In genomic region chr7:157335991-157336382, GRCh38 we compare ENCODE assay signal across 9 cellular contexts. TPM values are rescaled to one million over a fixed set of nuclear protein-coding genes. Genes with fewer than 3 reads are reported as not detected.
DNase-seq lines count a peak whose midpoint lies in the region; ATAC-seq, FAIRE-seq and TF ChIP-seq lines count a peak whose summit lies in the region.
"Had no signal": no experiment of that assay in that cellular context is flagged by ENCODE, and none has a peak within 500 bp of the region (broad histone marks: within the 10 kb centered on the region; RNA-seq: fewer than 3 reads in every experiment).

No MANE protein-coding gene starts in this region.

- H3K4me3 ChIP-seq in adrenal gland, result peak overlapping the region in 2 of 4 donors; percentile 92 to 98
- H3K4me3 ChIP-seq in kidney (ENCODE audit: low read length in 2 of 2), result peak overlapping the region; percentile 61 to 76
- peak overlapping the region; percentile 66 to 78 (median 69) for H3K4me3 ChIP-seq in subcutaneous abdominal adipose tissue (ENCODE audit: low read depth in 1 of 5, low read length in 5 of 5)

- no peak for TF ChIP-seq CTCF in adrenal gland (IDR thresholded peaks at IDR 0.05)
- no peak for TF ChIP-seq CTCF in kidney (IDR thresholded peaks at IDR 0.05; ENCODE audit: borderline replicate concordance, extremely low read depth, insufficient read depth)

- peak; percentile 20 for DNase-seq in DMS53 treated with DMSO at 0.1 percent for 48 hours (lab: John Stamatoyannopoulos, UW; ENCODE audit: unreplicated experiment)
- no peak for DNase-seq in DMS53 (lab: John Stamatoyannopoulos, UW)
- peak in 2 of 7 donors; percentile 31 to 67 for DNase-seq in adrenal gland
- peak; percentile 51 for DNase-seq in kidney
- no peak for DNase-seq in activated CD4-positive, alpha-beta T cell treated with anti-CD3 and anti-CD28 coated beads, Interleukin-2, amount 50 U/mL, for 1 hour
- DNase-seq in cerebellar nuclear complex (lab: John Stamatoyannopoulos, UW), result no peak

- intact Hi-C loops in adrenal gland (cut with DNase I), result no loop called here
- intact Hi-C loops in kidney (cut with DNase I), result no loop called here

- H3K4me1 ChIP-seq in adrenal gland (replicated peaks in 1 of 2) (peaks cover 0 to 28% of the 10 kb centered on the region in 2 donors), kidney (ENCODE audit: control insufficient read depth in 1 of 2, insufficient read depth in 1 of 2, low read depth in 1 of 2, low read length in 2 of 2) (peaks cover 5 to 6% of the 10 kb centered on the region in 2 donors), subcutaneous abdominal adipose tissue (ENCODE audit: control insufficient read depth in 5 of 5, insufficient read depth in 5 of 5, low read length in 5 of 5) (peaks cover 2 to 44% (median 28%) of the 10 kb centered on the region in 5 donors)

- H3K9me3 ChIP-seq in adrenal gland (replicated peaks in 1 of 3), result no peaks in the 10 kb centered on the region
- no peaks in the 10 kb centered on the region for H3K9me3 ChIP-seq in kidney (ENCODE audit: control insufficient read depth in 1 of 2, low read length in 2 of 2)
- no peaks in the 10 kb centered on the region for H3K9me3 ChIP-seq in subcutaneous abdominal adipose tissue (ENCODE audit: control insufficient read depth in 5 of 5, low read length in 5 of 5)

- H3K36me3 ChIP-seq in adrenal gland (replicated peaks in 1 of 2), result no peaks in the 10 kb centered on the region
- H3K36me3 ChIP-seq in kidney (ENCODE audit: control insufficient read depth in 1 of 2, insufficient read depth in 2 of 2, low read length in 2 of 2), result no peaks in the 10 kb centered on the region
- H3K36me3 ChIP-seq in subcutaneous abdominal adipose tissue (ENCODE audit: control insufficient read depth in 5 of 5, insufficient read depth in 5 of 5, low read length in 5 of 5), result no peaks in the 10 kb centered on the region

- H3K9ac ChIP-seq in kidney (ENCODE audit: low read length in 2 of 2), result peak overlapping the region; percentile 71 to 76
- peak overlapping the region; percentile 83 to 92 (median 86) for H3K9ac ChIP-seq in subcutaneous abdominal adipose tissue (ENCODE audit: low read length in 5 of 5)

- H3K27ac ChIP-seq in adrenal gland, result peak overlapping the region in 4 of 5 donors; percentile 91 to 100 (median 94)
- H3K27ac ChIP-seq in kidney (ENCODE audit: low read depth in 2 of 2, low read length in 2 of 2), result peak overlapping the region; percentile 94 to 98
- H3K27ac ChIP-seq in subcutaneous abdominal adipose tissue (ENCODE audit: low read depth, low read length), result peak overlapping the region; percentile 99

- H3K27me3 ChIP-seq in adrenal gland (no peaks in the 10 kb centered on the region), subcutaneous abdominal adipose tissue (ENCODE audit: control insufficient read depth in 5 of 5, insufficient read depth in 4 of 5, low read length in 5 of 5) (no peaks in the 10 kb centered on the region)

- WGBS in adrenal gland, 4 donors, result 50 to 76% (median 52%) methylated on average over 11 of the region's 11 CpGs

- no peak for TF ChIP-seq POLR2A in adrenal gland (IDR thresholded peaks at IDR 0.05)

- ATAC-seq in GM19324 (IDR thresholded peaks at IDR 0.05; ENCODE audit: low FRiP score, unreplicated experiment), result no peak

- no peak for FAIRE-seq in kidney (lab: Jason Lieb, UNC)
- FAIRE-seq: A204.1 had no signal

RNA-seq across cellular contexts. Expression of gene DNAJB6, which starts 0.8 kb away (rescaled TPM):
- total RNA-seq in adrenal gland (100 to 1,000 TPM in 1 of 8 donors, 10 to 100 TPM in 7; 38.4 to 120 (median 79.8) TPM), kidney (74.5 TPM)
- polyA plus RNA-seq in adrenal gland (100 to 1,000 TPM in 1 of 3 donors, 10 to 100 TPM in 2; 58.9 to 195 (median 75.7) TPM), kidney (ENCODE audit: insufficient read depth, low read depth, low replicate concordance) (86.8 TPM)

Comparison
In these comparisons a context has a peak if more than half of its experiments do, and no peak if none do; other contexts are left out.
1. DNase-seq: peak in DMS53 treated with DMSO at 0.1 percent for 48 hours (single experiment) and kidney (single experiment); none in DMS53 (single experiment), activated CD4-positive, alpha-beta T cell treated with anti-CD3 and anti-CD28 coated beads, Interleukin-2, amount 50 U/mL, for 1 hour (single experiment) and cerebellar nuclear complex (0 of 2).
2. Peak in every context shown above with its lines, with median percentiles within 50 percentile points of each other: H3K27ac ChIP-seq.